Comparison of ENCODE assay signal across 9 cellular contexts in the genomic region with DNA sequence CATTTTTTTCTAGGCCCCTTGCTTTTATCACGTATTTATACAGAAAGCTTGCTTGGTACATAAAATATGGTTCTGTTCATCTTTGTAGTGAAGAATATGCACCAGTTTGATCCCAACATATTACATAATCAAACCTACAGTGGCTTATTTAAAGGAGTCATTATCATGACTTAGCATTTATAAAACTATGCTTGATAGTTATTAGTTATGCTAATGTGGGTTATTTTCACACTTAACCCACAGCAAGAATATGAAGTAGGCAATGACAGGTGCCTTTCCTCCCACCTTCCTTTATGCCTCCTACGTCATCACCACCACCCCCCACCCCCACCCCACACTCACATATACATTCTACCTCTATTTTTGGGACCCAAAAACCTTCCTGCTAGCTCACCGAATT. TPM values are rescaled to one million over a fixed set of nuclear protein-coding genes. Genes with fewer than 3 reads are reported as not detected.
DNase-seq lines count a peak whose midpoint lies in the region; ATAC-seq lines count a peak whose summit lies in the region.
"Had no signal": no experiment of that assay in that cellular context is flagged by ENCODE, and none has a peak within 500 bp of the region (broad histone marks: within the 10 kb centered on the region; RNA-seq: fewer than 3 reads in every experiment).

No MANE protein-coding gene starts in this region.

- H3K9me3 ChIP-seq in mucosa of rectum (ENCODE audit: control insufficient read depth in 2 of 2, low read length in 2 of 2) = no peaks in the 10 kb centered on the region

- peak overlapping the region in 1 of 2 donors; percentile 56 for H3K4me3 ChIP-seq in mucosa of rectum (ENCODE audit: low read length in 2 of 2)

- H3K4me3 Mint-ChIP-seq in stimulated activated naive CD8-positive, alpha-beta T cell treated with anti-CD3 and anti-CD28 coated beads, Interleukin-15, Interleukin-2, amounts not matched to agents 100 ng/mL and 50 ng/mL, for 24 hours = peak overlapping the region; percentile 75
- peak overlapping the region; percentile 55 for H3K4me3 Mint-ChIP-seq in activated naive CD8-positive, alpha-beta T cell treated with anti-CD3 and anti-CD28 coated beads for 36 hours

- H3K27ac Mint-ChIP-seq in stimulated activated naive CD8-positive, alpha-beta T cell treated with anti-CD3 and anti-CD28 coated beads, Interleukin-15, Interleukin-2, amounts not matched to agents 100 ng/mL and 50 ng/mL, for 24 hours = peak overlapping the region; percentile 92
- H3K27ac Mint-ChIP-seq in activated naive CD8-positive, alpha-beta T cell treated with anti-CD3 and anti-CD28 coated beads for 36 hours = peak overlapping the region; percentile 95

- H3K36me3 Mint-ChIP-seq in stimulated activated naive CD8-positive, alpha-beta T cell treated with anti-CD3 and anti-CD28 coated beads, Interleukin-15, Interleukin-2, amounts not matched to agents 100 ng/mL and 50 ng/mL, for 24 hours (ENCODE audit: low read depth) = peaks cover 90% of the 10 kb centered on the region
- peaks cover 82% of the 10 kb centered on the region for H3K36me3 Mint-ChIP-seq in activated naive CD8-positive, alpha-beta T cell treated with anti-CD3 and anti-CD28 coated beads for 36 hours

- ATAC-seq in stimulated activated naive CD8-positive, alpha-beta T cell treated with anti-CD3 and anti-CD28 coated beads, Interleukin-15, Interleukin-2, amounts not matched to agents 100 U/mL and 50 U/mL, for 24 hours = no peak
- no peak for ATAC-seq in HG03439 (IDR thresholded peaks at IDR 0.05; ENCODE audit: unreplicated experiment)

- peaks cover 51 to 58% of the 10 kb centered on the region in 2 donors for H3K36me3 ChIP-seq in mucosa of rectum (ENCODE audit: control insufficient read depth in 2 of 2, insufficient read depth in 2 of 2, low read length in 2 of 2)

- no peaks in the 10 kb centered on the region for H3K9me3 Mint-ChIP-seq in stimulated activated naive CD8-positive, alpha-beta T cell treated with anti-CD3 and anti-CD28 coated beads, Interleukin-15, Interleukin-2, amounts not matched to agents 100 ng/mL and 50 ng/mL, for 24 hours
- H3K9me3 Mint-ChIP-seq in activated naive CD8-positive, alpha-beta T cell treated with anti-CD3 and anti-CD28 coated beads for 36 hours = no peaks in the 10 kb centered on the region

- in situ Hi-C loops in KBM-7 (cut with MboI; ENCODE audit: low pct_unique_long_range_greater_than_20kb, low sequenced_read_pairs) = no loop called here

- H3K27me3 Mint-ChIP-seq in stimulated activated naive CD8-positive, alpha-beta T cell treated with anti-CD3 and anti-CD28 coated beads, Interleukin-15, Interleukin-2, amounts not matched to agents 100 ng/mL and 50 ng/mL, for 24 hours = no peaks in the 10 kb centered on the region
- H3K27me3 Mint-ChIP-seq in activated naive CD8-positive, alpha-beta T cell treated with anti-CD3 and anti-CD28 coated beads for 36 hours = no peaks in the 10 kb centered on the region

- DNase-seq in stimulated activated naive CD8-positive, alpha-beta T cell treated with anti-CD3 and anti-CD28 coated beads, Interleukin-15, Interleukin-2, amounts not matched to agents 100 U/mL and 50 U/mL, for 24 hours = no peak
- DNase-seq in activated naive CD8-positive, alpha-beta T cell treated with anti-CD3 and anti-CD28 coated beads for 36 hours = no peak
- DNase-seq in KBM-7 (no peak), retina (no peak), NCI-H748 (lab: John Stamatoyannopoulos, UW; ENCODE audit: unreplicated experiment) (no peak)
- DNase-seq: anterior cingulate cortex had no signal

- no peaks in the 10 kb centered on the region for H3K27me3 ChIP-seq in mucosa of rectum (ENCODE audit: control insufficient read depth in 2 of 2, insufficient read depth in 2 of 2, low read length in 2 of 2)

- H3K4me1 Mint-ChIP-seq in stimulated activated naive CD8-positive, alpha-beta T cell treated with anti-CD3 and anti-CD28 coated beads, Interleukin-15, Interleukin-2, amounts not matched to agents 100 ng/mL and 50 ng/mL, for 24 hours (ENCODE audit: low read depth) = peaks cover 91% of the 10 kb centered on the region
- peaks cover 86% of the 10 kb centered on the region for H3K4me1 Mint-ChIP-seq in activated naive CD8-positive, alpha-beta T cell treated with anti-CD3 and anti-CD28 coated beads for 36 hours

- peaks cover 34 to 41% of the 10 kb centered on the region in 2 donors for H3K4me1 ChIP-seq in mucosa of rectum (ENCODE audit: control insufficient read depth in 2 of 2, insufficient read depth in 2 of 2, low read length in 2 of 2)

- peak overlapping the region; percentile 64 to 82 for H3K27ac ChIP-seq in mucosa of rectum (ENCODE audit: low read depth in 2 of 2, low read length in 2 of 2)

- H3K9ac ChIP-seq in mucosa of rectum (ENCODE audit: low read depth in 1 of 2, low read length in 2 of 2) = no peak overlapping the region

RNA-seq across cellular contexts. Expression of a gene that starts 19.8 kb away (rescaled TPM):
- 100 to 1,000 TPM; 483 to 504 TPM for total RNA-seq in activated naive CD8-positive, alpha-beta T cell treated with anti-CD3 and anti-CD28 coated beads for 36 hours

RNA-seq across cellular contexts. Expression of a gene that starts 36.7 kb away (rescaled TPM):
- 10 to 100 TPM; 87.5 to 93.7 TPM for total RNA-seq in activated naive CD8-positive, alpha-beta T cell treated with anti-CD3 and anti-CD28 coated beads for 36 hours
